ENCODE assay signal across 8 cellular contexts in genomic region chr16:4053663-4054479, GRCh38.
DNase-seq lines count a peak whose midpoint lies in the region; ATAC-seq and FAIRE-seq lines count a peak whose summit lies in the region.

No MANE protein-coding gene starts in this region.

- FAIRE-seq in endometrium (lab: Jason Lieb, UNC): peak; percentile 91

- peak; percentile 59 for DNase-seq in ELR (ENCODE audit: low read depth)
- DNase-seq in NCI-H748 (lab: John Stamatoyannopoulos, UW; ENCODE audit: unreplicated experiment): peak; percentile 80
- peak; percentile 35 for DNase-seq in non-pigmented ciliary epithelial cell (ENCODE audit: low read depth)
- no peak for DNase-seq in RPMI8226

- ATAC-seq in GM18867 (IDR thresholded peaks at IDR 0.05; ENCODE audit: unreplicated experiment) (no peak), HG02759 (IDR thresholded peaks at IDR 0.05; ENCODE audit: unreplicated experiment) (no peak), HG03045 (IDR thresholded peaks at IDR 0.05; ENCODE audit: unreplicated experiment) (no peak)
